Comparison of ENCODE assay signal across 1 cellular context in genomic region chr11:65497141-65498041, GRCh38.
A peak's percentile ranks its signal among the peaks of the same experiment; 100 is the strongest.
TF ChIP-seq lines count a peak whose summit lies in the region.

No MANE protein-coding gene starts in this region.

TF ChIP-seq in GM23338, 12 proteins besides CTCF, POLR2A, EP300 and RAD21 (continued from another document):
- TF ChIP-seq POLR2AphosphoS5 (IDR thresholded peaks at IDR 0.05; ENCODE audit: low read depth): peak; percentile 53
- no peak for TF ChIP-seq ZNF331 (CRISPR knock-in tag; IDR thresholded peaks at IDR 0.05; ENCODE audit: low read depth)
TF ChIP-seq in GM23338: peak in this region for 3.
